Comparison of ENCODE assay signal across 27 cellular contexts in the genomic region with DNA sequence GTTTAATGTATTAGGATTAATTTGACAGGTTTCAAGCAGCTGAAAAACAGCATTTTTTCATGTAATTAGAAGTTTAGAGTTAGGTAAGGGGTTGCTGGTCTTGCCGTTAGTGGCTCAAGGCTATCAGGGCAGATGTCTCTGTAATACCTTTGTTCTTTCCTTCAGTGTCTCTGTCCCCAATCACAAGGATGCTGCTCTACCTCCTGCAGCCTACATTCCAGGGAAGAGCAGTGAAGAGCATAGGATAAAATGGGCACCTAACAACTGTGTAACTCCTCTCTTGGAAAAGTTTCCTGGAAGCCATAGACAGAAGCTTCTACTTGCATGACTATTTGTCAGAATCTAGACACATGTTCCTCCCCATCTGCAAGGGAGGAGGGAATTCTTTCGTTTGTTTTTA. TPM values are rescaled to one million over a fixed set of nuclear protein-coding genes. Genes with fewer than 3 reads are reported as not detected.
"Had no signal": no experiment of that assay in that cellular context is flagged by ENCODE, and none has a peak within 500 bp of the region (broad histone marks: within the 10 kb centered on the region; RNA-seq: fewer than 3 reads in every experiment).

No MANE protein-coding gene starts in this region.

- H3K9me3 ChIP-seq: ovary, right atrium auricular region, suprapubic skin, thoracic aorta, tibial artery, upper lobe of right lung had no signal

- ATAC-seq: natural killer cell; sciatic nerve; stimulated activated effector memory CD8-positive, alpha-beta T cell treated with anti-CD3 and anti-CD28 coated beads, Interleukin-12 subunit alpha, Interleukin-12 subunit beta, amount 100 ng/mL, for 72 hours; upper lobe of right lung had no signal

- H3K27me3 Mint-ChIP-seq: progenitor cell of endocrine pancreas; stimulated activated naive CD8-positive, alpha-beta T cell treated with anti-CD3 and anti-CD28 coated beads, Interleukin-15, Interleukin-2, amounts not matched to agents 100 ng/mL and 50 ng/mL, for 24 hours had no signal

- H3K27ac ChIP-seq: left ventricle myocardium inferior, ovary, right atrium auricular region, skin epidermis, suprapubic skin, thoracic aorta, tibial artery, upper lobe of right lung had no signal

- H3K27ac Mint-ChIP-seq: mesothelial cell of epicardium; naive B cell; natural killer cell; progenitor cell of endocrine pancreas; stimulated activated effector memory CD8-positive, alpha-beta T cell treated with anti-CD3 and anti-CD28 coated beads, Interleukin-12 subunit alpha, Interleukin-12 subunit beta, amount 100 ng/mL, for 72 hours; stimulated activated naive CD8-positive, alpha-beta T cell treated with anti-CD3 and anti-CD28 coated beads, Interleukin-15, Interleukin-2, amounts not matched to agents 100 ng/mL and 50 ng/mL, for 24 hours had no signal

- H3K36me3 Mint-ChIP-seq: mesothelial cell of epicardium; naive B cell; natural killer cell; stimulated activated effector memory CD8-positive, alpha-beta T cell treated with anti-CD3 and anti-CD28 coated beads, Interleukin-12 subunit alpha, Interleukin-12 subunit beta, amount 100 ng/mL, for 72 hours had no signal

- H3K4me1 Mint-ChIP-seq: mesothelial cell of epicardium; naive B cell; nephron progenitor cell; stimulated activated effector memory CD8-positive, alpha-beta T cell treated with anti-CD3 and anti-CD28 coated beads, Interleukin-12 subunit alpha, Interleukin-12 subunit beta, amount 100 ng/mL, for 72 hours had no signal

- H3K27me3 ChIP-seq: ovary, right atrium auricular region, suprapubic skin, tibial artery, upper lobe of right lung had no signal

- DNase-seq: hippocampal formation; islet precursor cell; left ventricle myocardium inferior; mesendoderm; naive B cell; natural killer cell; nephron progenitor cell; ovary; stimulated activated CD4-positive, alpha-beta T cell treated with anti-CD3 and anti-CD28 coated beads, Interleukin-4, amount 100 ng/mL, for 24 hours; stimulated activated naive CD4-positive, alpha-beta T cell; tibial artery; trophoblast cell; upper lobe of right lung had no signal

- H3K36me3 ChIP-seq: left ventricle myocardium inferior, ovary, right atrium auricular region, suprapubic skin, thoracic aorta, tibial artery, upper lobe of right lung had no signal

- H3K4me1 ChIP-seq: left ventricle myocardium inferior, right atrium auricular region, suprapubic skin, tibial artery, upper lobe of right lung had no signal

- H3K4me3 ChIP-seq: left ventricle myocardium inferior, lung, ovary, right atrium auricular region, skin epidermis, suprapubic skin, thoracic aorta, tibial artery, upper lobe of right lung had no signal

- FAIRE-seq: urothelium cell line had no signal

- H3K4me3 Mint-ChIP-seq: mesothelial cell of epicardium; naive B cell; natural killer cell; nephron progenitor cell; stimulated activated effector memory CD8-positive, alpha-beta T cell treated with anti-CD3 and anti-CD28 coated beads, Interleukin-12 subunit alpha, Interleukin-12 subunit beta, amount 100 ng/mL, for 72 hours; stimulated activated naive CD8-positive, alpha-beta T cell treated with anti-CD3 and anti-CD28 coated beads, Interleukin-15, Interleukin-2, amounts not matched to agents 100 ng/mL and 50 ng/mL, for 24 hours had no signal

RNA-seq across cellular contexts. Expression of gene SERPINB7, which starts 9.4 kb away (rescaled TPM):
- total RNA-seq: left ventricle myocardium inferior, mononuclear cell, natural killer cell, progenitor cell of endocrine pancreas, pulmonary artery endothelial cell, subcutaneous adipose tissue had no signal
